Comparison of ENCODE assay signal across 9 cellular contexts in the genomic region with DNA sequence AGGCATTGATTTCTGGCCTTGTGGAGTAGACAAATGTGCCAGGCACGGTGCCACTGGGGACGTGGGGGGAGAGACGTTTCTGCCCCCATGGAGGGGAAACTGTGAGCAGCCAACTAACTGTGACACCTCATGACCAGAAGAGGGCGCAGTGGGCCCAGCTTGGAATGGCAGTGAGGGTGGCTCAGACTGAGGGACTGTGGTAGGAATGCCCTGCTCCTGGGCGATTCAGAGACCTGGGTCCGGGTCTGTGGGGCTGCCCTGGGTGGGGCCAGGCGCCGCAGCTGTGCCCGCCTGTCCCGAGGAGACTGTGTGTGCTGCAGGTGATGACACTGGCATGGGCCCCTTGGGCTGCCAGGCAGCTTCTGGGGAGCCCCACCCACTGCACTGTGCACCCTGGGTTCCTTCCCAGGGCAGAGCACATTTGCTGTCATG. TPM values are rescaled to one million over a fixed set of nuclear protein-coding genes. Genes with fewer than 3 reads are reported as not detected.
DNase-seq lines count a peak whose midpoint lies in the region; ATAC-seq and TF ChIP-seq lines count a peak whose summit lies in the region.
"Had no signal": no experiment of that assay in that cellular context is flagged by ENCODE, and none has a peak within 500 bp of the region (broad histone marks: within the 10 kb centered on the region; RNA-seq: fewer than 3 reads in every experiment).

No MANE protein-coding gene starts in this region.

- H3K4me1 Mint-ChIP-seq in neural progenitor cell = peaks cover 48% of the 10 kb centered on the region

- H3K9ac ChIP-seq in NT2/D1 (ENCODE audit: insufficient read length, low read depth) (no peak overlapping the region), fibroblast of lung (ENCODE audit: insufficient read depth, low read length) (no peak overlapping the region), neural progenitor cell (no peak overlapping the region)

- no peak overlapping the region for H3K27ac Mint-ChIP-seq in neural progenitor cell

- H2AFZ ChIP-seq in fibroblast of lung (ENCODE audit: low read length) = no peak overlapping the region
- H2AFZ ChIP-seq in neural progenitor cell (replicated peaks) = no peak overlapping the region

- peaks cover 2% of the 10 kb centered on the region for H3K79me2 ChIP-seq in fibroblast of lung (ENCODE audit: control insufficient read depth, insufficient read depth, low read length)
- peaks cover 3% of the 10 kb centered on the region for H3K79me2 ChIP-seq in neural progenitor cell (ENCODE audit: low read depth)

- peaks cover 9% of the 10 kb centered on the region for H3K36me3 ChIP-seq in NT2/D1 (ENCODE audit: insufficient read depth, insufficient read length, low read length)
- peaks cover 4% of the 10 kb centered on the region for H3K36me3 ChIP-seq in fibroblast of lung (ENCODE audit: control insufficient read depth, insufficient read depth, low read length)
- no peaks in the 10 kb centered on the region for H3K36me3 ChIP-seq in neural progenitor cell
- peaks cover 9% of the 10 kb centered on the region for H3K36me3 ChIP-seq in thoracic aorta

- H3K4me3 ChIP-seq in NT2/D1 (ENCODE audit: insufficient read length, low read depth) = no peak overlapping the region
- H3K4me3 ChIP-seq in fibroblast of lung (replicated peaks in 1 of 4; ENCODE audit: control extremely low read depth in 1 of 4, insufficient read depth in 1 of 4, low read depth in 3 of 4, low read length in 4 of 4) = no peak overlapping the region
- no peak overlapping the region for H3K4me3 ChIP-seq in neural progenitor cell
- H3K4me3 ChIP-seq in thoracic aorta = no peak overlapping the region
- H3K4me3 ChIP-seq: BLaER1 treated with 17β-estradiol and CSF1 and Interleukin-3, amounts not matched to agents 10 nM and 100 nM had no signal

- H3K27ac ChIP-seq in fibroblast of lung (ENCODE audit: insufficient read depth, low read length) (no peak overlapping the region), neural progenitor cell (no peak overlapping the region), thoracic aorta (no peak overlapping the region)

- H4K20me1 ChIP-seq in fibroblast of lung (ENCODE audit: control insufficient read depth, extremely low read depth, insufficient read depth, low read length) = no peaks in the 10 kb centered on the region
- H4K20me1 ChIP-seq in neural progenitor cell (ENCODE audit: low read depth) = no peaks in the 10 kb centered on the region

- H3K27me3 ChIP-seq in NT2/D1 (ENCODE audit: insufficient read depth, insufficient read length) (no peaks in the 10 kb centered on the region), fibroblast of lung (ENCODE audit: control insufficient read depth, insufficient read depth, low read length) (no peaks in the 10 kb centered on the region), neural progenitor cell (no peaks in the 10 kb centered on the region), thoracic aorta (replicated peaks; ENCODE audit: insufficient read depth) (no peaks in the 10 kb centered on the region)
- H3K27me3 ChIP-seq: BLaER1 treated with 17β-estradiol and CSF1 and Interleukin-3, amounts not matched to agents 10 nM and 100 nM had no signal

- H3K9me3 ChIP-seq in NT2/D1 (ENCODE audit: insufficient read depth, low read length) (no peaks in the 10 kb centered on the region), fibroblast of lung (ENCODE audit: control insufficient read depth, insufficient read depth, low read depth, low read length) (no peaks in the 10 kb centered on the region), neural progenitor cell (ENCODE audit: low read depth) (no peaks in the 10 kb centered on the region), thoracic aorta (no peaks in the 10 kb centered on the region)
- H3K9me3 ChIP-seq: BLaER1 treated with 17β-estradiol and CSF1 and Interleukin-3, amounts not matched to agents 10 nM and 100 nM had no signal

- no peaks in the 10 kb centered on the region for H3K36me3 Mint-ChIP-seq in neural progenitor cell

- H3K4me1 ChIP-seq in NT2/D1 (ENCODE audit: insufficient read depth, insufficient read length) (peaks cover 11% of the 10 kb centered on the region), fibroblast of lung (ENCODE audit: control insufficient read depth, extremely low read depth, insufficient read depth, low read length) (peaks cover 3% of the 10 kb centered on the region), neural progenitor cell (peaks cover 12% of the 10 kb centered on the region), thoracic aorta (ENCODE audit: control insufficient read depth in 1 of 2, low read depth in 2 of 2) (peaks cover 0 to 5% of the 10 kb centered on the region in 2 donors)

- no peak overlapping the region for H3K4me3 Mint-ChIP-seq in neural progenitor cell

- no peaks in the 10 kb centered on the region for H3K9me3 Mint-ChIP-seq in neural progenitor cell

- H3F3A ChIP-seq in neural progenitor cell (ENCODE audit: low read depth) = peaks cover 23% of the 10 kb centered on the region

- no peak overlapping the region for H3K4me2 ChIP-seq in fibroblast of lung (ENCODE audit: extremely low read depth, insufficient read depth, low read length)
- no peak overlapping the region for H3K4me2 ChIP-seq in neural progenitor cell
- H3K4me2 ChIP-seq: BLaER1 treated with 17β-estradiol and CSF1 and Interleukin-3, amounts not matched to agents 10 nM and 100 nM had no signal

- H3K27me3 Mint-ChIP-seq in neural progenitor cell (ENCODE audit: insufficient read depth, low read depth) = peaks cover 2% of the 10 kb centered on the region

- ATAC-seq in HG03378 (IDR thresholded peaks at IDR 0.05; ENCODE audit: unreplicated experiment) (peak; percentile 76), thoracic aorta (ENCODE audit: insufficient number of reproducible peaks, low FRiP score, low read depth) (no peak)

- DNase-seq in NCI-H1436 (lab: John Stamatoyannopoulos, UW) (peak; percentile 61), NCI-H1436 treated with DMSO at 0.1 percent for 48 hours (lab: John Stamatoyannopoulos, UW) (no peak), NT2/D1 (ENCODE audit: low read depth, low spot score) (peak; percentile 44), fibroblast of lung (ENCODE audit: low read depth in 2 of 2) (peak in 1 of 2 donors; percentile 58), neural progenitor cell (ENCODE audit: low spot score) (peak; percentile 85), thoracic aorta (ENCODE audit: low spot score) (no peak)
- DNase-seq in activated T-cell treated with anti-CD3 and anti-CD28 coated beads, Interleukin-2, amount 50 U/mL, for 1 hour = peak; percentile 64

- peak; percentile 70 to 85 for TF ChIP-seq CTCF in fibroblast of lung (conservative IDR thresholded peaks at IDR 0.05 in 1 of 2, IDR thresholded peaks at IDR 0.05 in 1 of 2; ENCODE audit: low read depth in 1 of 2, low read length in 2 of 2)
- peak; percentile 81 for TF ChIP-seq CTCF in neural progenitor cell (IDR thresholded peaks at IDR 0.05)
- peak; percentile 68 for TF ChIP-seq CTCF in thoracic aorta (IDR thresholded peaks at IDR 0.05)

RNA-seq across cellular contexts. Expression of gene WDR25, which starts 7.5 kb away (rescaled TPM):
- total RNA-seq in fibroblast of lung (15.4 and 20.3 TPM in 2 replicates), neural progenitor cell (ENCODE audit: low replicate concordance) (4.9 and 13.6 TPM in 2 replicates), thoracic aorta (10 to 100 TPM in 1 of 2 donors, 1 to 10 TPM in 1; 6.6 to 12.5 TPM)
- 10.1 and 21.2 TPM in 2 replicates for polyA plus RNA-seq in fibroblast of lung
- polyA plus RNA-seq in fibroblast of lung (2012) = 10.3 and 19.7 TPM in 2 replicates
- polyA minus RNA-seq in fibroblast of lung (ENCODE audit: low replicate concordance) = 9.5 and 20.6 TPM in 2 replicates

Comparison
In these comparisons a context has a peak if more than half of its experiments do, and no peak if none do; other contexts are left out.
1. DNase-seq: peak in NCI-H1436 (single experiment), NT2/D1 (single experiment), activated T-cell treated with anti-CD3 and anti-CD28 coated beads, Interleukin-2, amount 50 U/mL, for 1 hour (single experiment) and neural progenitor cell (single experiment); none in NCI-H1436 treated with DMSO at 0.1 percent for 48 hours (single experiment) and thoracic aorta (single experiment).
2. Peak in every context shown above with its lines, with median percentiles within 50 percentile points of each other: CTCF ChIP-seq.